Comparison of ENCODE assay signal across 22 cellular contexts in the genomic region with DNA sequence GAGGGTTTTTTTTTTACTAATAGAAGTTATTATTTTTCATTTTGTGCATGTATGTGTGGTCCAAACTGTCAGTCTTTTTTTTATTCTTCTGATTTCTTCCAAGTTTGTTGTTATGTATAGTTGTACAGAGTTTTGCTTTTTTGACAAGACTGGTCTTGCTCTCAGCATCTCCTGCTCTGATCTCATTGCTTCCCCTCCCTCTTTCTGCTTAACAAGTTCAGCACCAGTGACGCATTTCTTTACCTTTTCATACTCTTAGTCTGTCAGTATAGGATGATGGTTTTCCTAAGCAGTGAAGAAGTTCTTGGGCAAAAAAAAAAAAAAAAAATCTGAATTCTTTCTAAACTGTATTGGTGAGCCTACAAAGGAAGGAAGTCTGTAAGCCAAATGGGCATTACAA.
A peak's percentile ranks its signal among the peaks of the same experiment; 100 is the strongest.
DNase-seq lines count a peak whose midpoint lies in the region; FAIRE-seq and TF ChIP-seq lines count a peak whose summit lies in the region.
"Had no signal": no experiment of that assay in that cellular context is flagged by ENCODE, and none has a peak within 500 bp of the region (broad histone marks: within the 10 kb centered on the region; RNA-seq: fewer than 3 reads in every experiment).

No MANE protein-coding gene starts in this region.

- H3K36me3 ChIP-seq in mammary epithelial cell (ENCODE audit: insufficient read depth, low read length) (peaks cover 4% of the 10 kb centered on the region), esophagus squamous epithelium (peaks cover 0 to 40% (median 2%) of the 10 kb centered on the region in 3 donors), smooth muscle cell (ENCODE audit: low read depth) (no peaks in the 10 kb centered on the region)
- H3K36me3 ChIP-seq: BLaER1 treated with 17β-estradiol and CSF1 and Interleukin-3, amounts not matched to agents 10 nM and 100 nM; HAP-1 had no signal

- intact Hi-C loops in mammary epithelial cell (cut with micrococcal nuclease), result no loop called here
- intact Hi-C loops in esophagus squamous epithelium (cut with DNase I), result no loop called here

- H2AFZ ChIP-seq in mammary epithelial cell (ENCODE audit: low read depth, low read length) (no peak overlapping the region), smooth muscle cell (ENCODE audit: low read depth) (no peak overlapping the region)

- H3K79me2 ChIP-seq in mammary epithelial cell (ENCODE audit: insufficient read depth, low read length) (peaks cover 90% of the 10 kb centered on the region), smooth muscle cell (ENCODE audit: low read depth) (peaks cover 5% of the 10 kb centered on the region)

- POLR2A ChIA-PET in RWPE1 (lab: Yijun Ruan, JAX; ENCODE audit: low non-redundant PET), result no interaction called here

- H3K27ac ChIP-seq in RWPE1 (no peak overlapping the region), mammary epithelial cell (ENCODE audit: insufficient read depth, low read depth, low read length) (peak overlapping the region; percentile 45), esophagus squamous epithelium (peak overlapping the region in 3 of 4 donors; percentile 24 to 78 (median 56)), smooth muscle cell (ENCODE audit: low read depth) (peak overlapping the region; percentile 42)
- H3K27ac ChIP-seq: A549; BLaER1 treated with 17β-estradiol and CSF1 and Interleukin-3, amounts not matched to agents 10 nM and 100 nM had no signal

- TF ChIP-seq POLR2A in esophagus squamous epithelium (IDR thresholded peaks at IDR 0.05) (no peak), GM12891 (IDR thresholded peaks at IDR 0.05; ENCODE audit: low read depth, low read length) (no peak)

- no peaks in the 10 kb centered on the region for H3K27me3 ChIP-seq in mammary epithelial cell (ENCODE audit: insufficient read depth, low read length)
- no peaks in the 10 kb centered on the region for H3K27me3 ChIP-seq in esophagus squamous epithelium
- H3K27me3 ChIP-seq in smooth muscle cell (ENCODE audit: low read depth), result no peaks in the 10 kb centered on the region
- H3K27me3 ChIP-seq: BLaER1 treated with 17β-estradiol and CSF1 and Interleukin-3, amounts not matched to agents 10 nM and 100 nM had no signal

- TF ChIP-seq CTCF in RWPE1 (conservative IDR thresholded peaks at IDR 0.05; ENCODE audit: low read depth), result no peak
- TF ChIP-seq CTCF in mammary epithelial cell (conservative IDR thresholded peaks at IDR 0.05 in 1 of 2, IDR thresholded peaks at IDR 0.05 in 1 of 2; ENCODE audit: extremely low read depth in 1 of 2, insufficient read depth in 1 of 2, low read depth in 1 of 2, low read length in 2 of 2), result no peak
- TF ChIP-seq CTCF in esophagus squamous epithelium (IDR thresholded peaks at IDR 0.05), result no peak
- TF ChIP-seq CTCF in smooth muscle cell (IDR thresholded peaks at IDR 0.05; ENCODE audit: borderline replicate concordance, insufficient read depth, poor library complexity, severe bottlenecking), result no peak

- H3K9ac ChIP-seq in mammary epithelial cell (ENCODE audit: insufficient read depth, low read length), result no peak overlapping the region
- H3K9ac ChIP-seq in smooth muscle cell (ENCODE audit: low read depth), result no peak overlapping the region
- H3K9ac ChIP-seq: BLaER1 treated with 17β-estradiol and CSF1 and Interleukin-3, amounts not matched to agents 10 nM and 100 nM; SK-N-SH had no signal

- WGBS in mammary epithelial cell (ENCODE audit: low coverage, missing lambda C conversion rate), result 20% methylated on average over 1 of the region's 1 CpG
- 44 to 56% methylated on average over 1 of the region's 1 CpG for WGBS in esophagus squamous epithelium, 2 donors
- 85% methylated on average over 1 of the region's 1 CpG for WGBS in smooth muscle cell (ENCODE audit: low lambda C conversion rate)

- H3K9me3 ChIP-seq in mammary epithelial cell (replicated peaks; ENCODE audit: insufficient read depth, low read length) (no peaks in the 10 kb centered on the region), esophagus squamous epithelium (no peaks in the 10 kb centered on the region), smooth muscle cell (replicated peaks; ENCODE audit: low read depth) (no peaks in the 10 kb centered on the region)
- H3K9me3 ChIP-seq: A549; BLaER1 treated with 17β-estradiol and CSF1 and Interleukin-3, amounts not matched to agents 10 nM and 100 nM; HAP-1; SK-N-SH had no signal

- DNase-seq in RWPE1 (ENCODE audit: low spot score), result peak; percentile 36
- peak; percentile 70 for DNase-seq in mammary epithelial cell
- DNase-seq in esophagus squamous epithelium (lab: John Stamatoyannopoulos, UW), result no peak
- no peak for DNase-seq in smooth muscle cell (lab: John Stamatoyannopoulos, UW; ENCODE audit: unreplicated experiment)
- no peak for DNase-seq in NCI-H2227 (lab: John Stamatoyannopoulos, UW; ENCODE audit: unreplicated experiment)
- DNase-seq in NCI-H345 (lab: John Stamatoyannopoulos, UW), result no peak
- DNase-seq in GM12891 (ENCODE audit: insufficient read length, low spot score), result no peak
- DNase-seq: AML-193; CD4-positive, alpha-beta T cell; DMS53; GOT3; HFFc6; Kasumi-1; NCI-H2029; NCI-H526 treated with DMSO at 0.1 percent for 48 hours; SK-N-SH had no signal

- peaks cover 26% of the 10 kb centered on the region for H3K4me1 ChIP-seq in mammary epithelial cell (ENCODE audit: insufficient read depth, low read length)
- peaks cover 4 to 67% (median 22%) of the 10 kb centered on the region in 3 donors for H3K4me1 ChIP-seq in esophagus squamous epithelium
- H3K4me1 ChIP-seq in smooth muscle cell (ENCODE audit: low read depth), result peaks cover 21% of the 10 kb centered on the region
- H3K4me1 ChIP-seq: BLaER1 treated with 17β-estradiol and CSF1 and Interleukin-3, amounts not matched to agents 10 nM and 100 nM had no signal

- in situ Hi-C loops in mammary epithelial cell (cut with MboI; ENCODE audit: low sequenced_read_pairs in 2 of 2), result no loop called here

- no peak for FAIRE-seq in GM12891 (lab: Jason Lieb, UNC)
- FAIRE-seq: A549, G401.6, HTR-8/SVneo, K562 had no signal

- BruUV-seq in mammary epithelial cell (replicated peaks; lab: Mats Ljungman, UMichigan), result no TSS peak

- H3K4me2 ChIP-seq in mammary epithelial cell (ENCODE audit: insufficient read depth, low read depth, low read length) (peak overlapping the region; percentile 17), smooth muscle cell (no peak overlapping the region)
- H3K4me2 ChIP-seq: A549; BLaER1 treated with 17β-estradiol and CSF1 and Interleukin-3, amounts not matched to agents 10 nM and 100 nM; SK-N-SH had no signal

- dilution Hi-C loops in mammary epithelial cell (cut with HindIII; ENCODE audit: low sequenced_read_pairs), result no loop called here

- CTCF ChIA-PET in RWPE1 (lab: Yijun Ruan, JAX) (no interaction called here), mammary epithelial cell (lab: Charles Lee; ENCODE audit: low non-redundant PET) (no interaction called here)

- H4K20me1 ChIP-seq in mammary epithelial cell (ENCODE audit: insufficient read depth, low read length) (no peaks in the 10 kb centered on the region), smooth muscle cell (ENCODE audit: low read depth) (no peaks in the 10 kb centered on the region)
- H4K20me1 ChIP-seq: BLaER1 treated with 17β-estradiol and CSF1 and Interleukin-3, amounts not matched to agents 10 nM and 100 nM had no signal

- H3K4me3 ChIP-seq in mammary epithelial cell (replicated peaks in 1 of 3; ENCODE audit: insufficient read depth in 1 of 3, low read depth in 2 of 3, low read length in 3 of 3) (no peak overlapping the region), esophagus squamous epithelium (no peak overlapping the region), smooth muscle cell (no peak overlapping the region)
- H3K4me3 ChIP-seq: A549; BLaER1 treated with 17β-estradiol and CSF1 and Interleukin-3, amounts not matched to agents 10 nM and 100 nM; HAP-1; K562 had no signal

- H3F3A ChIP-seq in smooth muscle cell (ENCODE audit: low read depth), result no peaks in the 10 kb centered on the region

TF ChIP-seq in GM12891, 5 proteins besides CTCF, POLR2A, EP300 and RAD21:
- no peak for TF ChIP-seq TAF1 (IDR thresholded peaks at IDR 0.05; ENCODE audit: low read depth, low read length)
TF ChIP-seq in GM12891: peak in this region for 0.

Comparison
In these comparisons a context has a peak if more than half of its experiments do, and no peak if none do; other contexts are left out.
1. DNase-seq: peak in RWPE1 (single experiment) and mammary epithelial cell (single experiment); none in esophagus squamous epithelium (single experiment), smooth muscle cell (single experiment), NCI-H2227 (single experiment), NCI-H345 (single experiment) and GM12891 (single experiment).